38 cellular contexts compared by ENCODE assay signal in genomic region chr19:33284146-33284643, GRCh38. TPM values are rescaled to one million over a fixed set of nuclear protein-coding genes. Genes with fewer than 3 reads are reported as not detected.
"Had no signal": no experiment of that assay in that cellular context is flagged by ENCODE, and none has a peak within 500 bp of the region (broad histone marks: within the 10 kb centered on the region; RNA-seq: fewer than 3 reads in every experiment).

No MANE protein-coding gene starts in this region.

- H3K27me3 ChIP-seq: esophagus squamous epithelium had no signal

- H3K36me3 ChIP-seq: brain microvascular endothelial cell, esophagus squamous epithelium, gastroesophageal sphincter, WERI-Rb-1 had no signal

- H3K4me3 ChIP-seq: coronary artery, esophagus squamous epithelium, gastroesophageal sphincter had no signal

- H3K27ac Mint-ChIP-seq: activated B cell treated with CpG ODN at 0.5 μM for 24 hours; activated CD4-positive, alpha-beta memory T cell treated with anti-CD3 and anti-CD28 coated beads, Interleukin-2, amount 10 ng/mL, durations not matched to agents 7 days and 5 days; activated CD4-positive, alpha-beta T cell treated with anti-CD3 and anti-CD28 coated beads, Interleukin-2, amount 10 ng/mL, durations not matched to agents 24 days and 14 days; activated naive CD4-positive, alpha-beta T cell treated with anti-CD3 and anti-CD28 coated beads, Interleukin-2, amount 10 ng/mL, durations not matched to agents 7 days and 5 days; activated naive CD8-positive, alpha-beta T cell; activated T-cell treated with anti-CD3 and anti-CD28 coated beads, Interleukin-2, amount 50 U/mL, for 24 hours; activated T-cell treated with anti-CD3 and anti-CD28 coated beads, Interleukin-2, amount 50 U/mL, for 72 hours; T-cell; T-helper 1 cell treated with Interleukin-12 subunit alpha and Interleukin-12 subunit beta and Interleukin-4 antibody, amounts not matched to agents 30 μg/mL and 1 μg/mL, for 36 hours; T-helper 2 cell treated with Interferon-gamma antibody and Interleukin-4, amounts not matched to agents 5 μg/mL and 100 μg/mL, for 36 hours had no signal

- DNase-seq: activated B cell treated with CpG ODN at 0.5 μM for 24 hours; activated CD4-positive, alpha-beta memory T cell treated with anti-CD3 and anti-CD28 coated beads, Interleukin-2, amount 10 ng/mL, durations not matched to agents 7 days and 5 days; activated CD4-positive, alpha-beta T cell treated with anti-CD3 and anti-CD28 coated beads, Interleukin-2, amount 10 ng/mL, durations not matched to agents 24 days and 14 days; activated CD4-positive, alpha-beta T cell treated with anti-CD3 and anti-CD28 coated beads, Interleukin-2, amount 50 U/mL, for 4 hours; activated CD8-positive, alpha-beta memory T cell treated with anti-CD3 and anti-CD28 coated beads, Interleukin-2, amount 50 U/mL, for 48 hours; activated gamma-delta T cell; activated naive CD4-positive, alpha-beta T cell; activated naive CD4-positive, alpha-beta T cell treated with anti-CD3 and anti-CD28 coated beads, Interleukin-2, amount 10 ng/mL, durations not matched to agents 7 days and 5 days; activated T-cell treated with anti-CD3 and anti-CD28 coated beads for 4 hours; activated T-cell treated with anti-CD3 and anti-CD28 coated beads, Interleukin-2, amount 50 U/mL, for 24 hours; activated T-cell treated with anti-CD3 and anti-CD28 coated beads, Interleukin-2, amount 50 U/mL, for 72 hours; amniotic stem cell; anterior cingulate cortex; brain microvascular endothelial cell; effector CD8-positive, alpha-beta T cell; esophagus squamous epithelium; foreskin melanocyte; SW 1271; T-cell; T1000; WERI-Rb-1 had no signal

- H3K4me1 ChIP-seq: gastroesophageal sphincter had no signal

- FAIRE-seq: astrocyte, endometrium, endothelial cell of umbilical vein had no signal

- H3K27ac ChIP-seq: brain microvascular endothelial cell, coronary artery, epithelial cell of prostate, esophagus squamous epithelium, gastroesophageal sphincter, WERI-Rb-1 had no signal

- H3K4me3 Mint-ChIP-seq: activated B cell treated with CpG ODN at 0.5 μM for 24 hours; activated CD4-positive, alpha-beta memory T cell treated with anti-CD3 and anti-CD28 coated beads, Interleukin-2, amount 10 ng/mL, durations not matched to agents 7 days and 5 days; activated CD4-positive, alpha-beta T cell treated with anti-CD3 and anti-CD28 coated beads, Interleukin-2, amount 10 ng/mL, durations not matched to agents 24 days and 14 days; activated naive CD4-positive, alpha-beta T cell treated with anti-CD3 and anti-CD28 coated beads, Interleukin-2, amount 10 ng/mL, durations not matched to agents 7 days and 5 days; activated naive CD8-positive, alpha-beta T cell; activated T-cell treated with anti-CD3 and anti-CD28 coated beads, Interleukin-2, amount 50 U/mL, for 24 hours; activated T-cell treated with anti-CD3 and anti-CD28 coated beads, Interleukin-2, amount 50 U/mL, for 72 hours; central memory CD8-positive, alpha-beta T cell; T-cell; T-helper 1 cell treated with Interleukin-12 subunit alpha and Interleukin-12 subunit beta and Interleukin-4 antibody, amounts not matched to agents 30 μg/mL and 1 μg/mL, for 36 hours; T-helper 2 cell treated with Interferon-gamma antibody and Interleukin-4, amounts not matched to agents 5 μg/mL and 100 μg/mL, for 36 hours had no signal

- ATAC-seq: activated CD4-positive, CD25-positive, alpha-beta regulatory T cell treated with anti-CD3 and anti-CD28 coated beads, Interleukin-2, amount 50 U/mL, for 24 hours; activated T-cell treated with anti-CD3 and anti-CD28 coated beads, Interleukin-2, amount 50 U/mL, for 72 hours; gastroesophageal sphincter; T-cell had no signal

RNA-seq across cellular contexts. Expression of gene CEBPA, which starts 18.1 kb away (rescaled TPM):
- total RNA-seq: endothelial cell of umbilical vein had no signal
- polyA plus RNA-seq: fibroblast of lung had no signal

RNA-seq across cellular contexts. Expression of gene SLC7A10, which starts 58.5 kb away (rescaled TPM):
- total RNA-seq: activated B cell treated with CpG ODN at 0.5 μM for 24 hours; activated CD4-positive, alpha-beta memory T cell treated with anti-CD3 and anti-CD28 coated beads, Interleukin-2, amount 10 ng/mL, durations not matched to agents 7 days and 5 days; activated CD4-positive, alpha-beta T cell treated with anti-CD3 and anti-CD28 coated beads, Interleukin-2, amount 10 ng/mL, durations not matched to agents 24 days and 14 days; activated T-cell treated with anti-CD3 and anti-CD28 coated beads, Interleukin-2, amount 50 U/mL, for 72 hours; bronchial epithelial cell; cardiac septum; dermis microvascular lymphatic vessel endothelial cell; endothelial cell of umbilical vein; esophagus squamous epithelium; fibroblast of lung; fibroblast of villous mesenchyme; gastroesophageal sphincter; glomerular endothelial cell; T-cell had no signal
- polyA plus RNA-seq: endothelial cell of umbilical vein, fibroblast of lung had no signal
